9 cellular contexts compared by ENCODE assay signal in the genomic region with DNA sequence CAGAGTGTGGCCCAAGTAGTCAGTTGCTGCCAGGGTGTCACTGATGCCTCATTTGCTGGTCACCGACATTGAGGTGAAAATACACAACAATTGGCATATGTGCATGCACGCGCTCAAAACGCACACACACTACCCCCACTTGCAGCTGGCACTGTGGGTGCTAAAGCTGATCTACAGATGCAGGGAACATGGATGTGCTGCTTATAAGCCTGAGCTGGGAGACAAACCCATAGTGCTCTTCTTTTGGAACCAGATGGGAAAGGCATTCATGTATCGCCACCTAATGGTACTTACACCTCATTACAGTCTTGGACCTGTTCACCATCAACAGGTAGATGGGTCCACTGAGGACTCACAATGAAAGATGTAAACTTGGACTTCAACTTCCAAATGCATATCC.
DNase-seq lines count a peak whose midpoint lies in the region; ATAC-seq and TF ChIP-seq lines count a peak whose summit lies in the region.
"Had no signal": no experiment of that assay in that cellular context is flagged by ENCODE, and none has a peak within 500 bp of the region (broad histone marks: within the 10 kb centered on the region; RNA-seq: fewer than 3 reads in every experiment).

No MANE protein-coding gene starts in this region.

- CTCF ChIA-PET in PC-9 (lab: Charles Lee) = interaction anchor here (0.8 kb wide), 1 partner anchor 1555 kb away, joined by 3 read pairs; no protein-coding TSS in a partner anchor

- 65 to 66% methylated on average over 5 of the region's 5 CpGs for WGBS in upper lobe of left lung, 2 donors

- peaks cover 14% of the 10 kb centered on the region for H3K27me3 ChIP-seq in PC-9 (ENCODE audit: insufficient read depth, low read depth)
- no peaks in the 10 kb centered on the region for H3K27me3 ChIP-seq in upper lobe of left lung
- H3K27me3 ChIP-seq: BLaER1 had no signal

- no peak for TF ChIP-seq POLR2A in upper lobe of left lung (IDR thresholded peaks at IDR 0.05)

- no TSS peak for BruUV-seq in PC-9 (replicated peaks; lab: Mats Ljungman, UMichigan)

- no peaks in the 10 kb centered on the region for H4K20me1 ChIP-seq in PC-9 (ENCODE audit: insufficient read depth)
- H4K20me1 ChIP-seq: BLaER1 had no signal

- TF ChIP-seq EP300 in upper lobe of left lung (IDR thresholded peaks at IDR 0.05) = no peak

- H3K9me2 ChIP-seq in PC-9 (ENCODE audit: insufficient read depth) = no peaks in the 10 kb centered on the region

- H3K79me2 ChIP-seq in PC-9 (ENCODE audit: low read depth) = no peaks in the 10 kb centered on the region

- POLR2A ChIA-PET in PC-9 (lab: Charles Lee; ENCODE audit: unreplicated experiment) = no interaction called here

- no peak overlapping the region for H3K4me2 ChIP-seq in PC-9
- H3K4me2 ChIP-seq: BLaER1 had no signal

- ATAC-seq in upper lobe of left lung (ENCODE audit: low FRiP score in 2 of 2) (no peak), GM19351 (IDR thresholded peaks at IDR 0.05; ENCODE audit: unreplicated experiment) (no peak)

- H3K9me3 ChIP-seq in PC-9 (ENCODE audit: insufficient read depth, low read depth) (no peaks in the 10 kb centered on the region), upper lobe of left lung (no peaks in the 10 kb centered on the region)
- H3K9me3 ChIP-seq: BLaER1 had no signal

- H3K4me1 ChIP-seq in PC-9 (replicated peaks; ENCODE audit: insufficient read depth) (no peaks in the 10 kb centered on the region), upper lobe of left lung (no peaks in the 10 kb centered on the region)
- H3K4me1 ChIP-seq: BLaER1 had no signal

- no peak overlapping the region for H3K4me3 ChIP-seq in Jurkat, Clone E6-1 (ENCODE audit: low read length)
- H3K4me3 ChIP-seq in PC-9 (no peak overlapping the region), fibroblast of mammary gland (ENCODE audit: control insufficient read depth, low read depth, low read length) (no peak overlapping the region), upper lobe of left lung (no peak overlapping the region)
- H3K4me3 ChIP-seq: BLaER1 had no signal

- peak; percentile 76 for TF ChIP-seq CTCF in PC-9 (conservative IDR thresholded peaks at IDR 0.05)
- TF ChIP-seq CTCF in fibroblast of mammary gland (conservative IDR thresholded peaks at IDR 0.05; ENCODE audit: control insufficient read depth, insufficient read depth, low read depth, low read length) = peak; percentile 70
- TF ChIP-seq CTCF in upper lobe of left lung (IDR thresholded peaks at IDR 0.05) = peak in 5 of 6 experiments; percentile 13 to 51 (median 44)

- no peaks in the 10 kb centered on the region for H3K36me3 ChIP-seq in PC-9 (ENCODE audit: low read depth)
- H3K36me3 ChIP-seq in upper lobe of left lung = no peaks in the 10 kb centered on the region
- H3K36me3 ChIP-seq: BLaER1 had no signal

- no peak overlapping the region for H2AFZ ChIP-seq in PC-9

- no peaks in the 10 kb centered on the region for H3F3A ChIP-seq in PC-9 (ENCODE audit: insufficient read depth, low read depth)

- DNase-seq in SIG-M5 treated with dmso at 0.1 percent for 504 hours (lab: John Stamatoyannopoulos, UW; ENCODE audit: unreplicated experiment) = peak; percentile 34
- no peak for DNase-seq in SIG-M5 (lab: John Stamatoyannopoulos, UW)
- DNase-seq in Jurkat, Clone E6-1 (ENCODE audit: low read depth, low spot score) = peak; percentile 42
- peak; percentile 17 to 44 for DNase-seq in PC-9
- peak; percentile 58 for DNase-seq in fibroblast of mammary gland (ENCODE audit: low read depth)
- DNase-seq in upper lobe of left lung = no peak
- no peak for DNase-seq in DMS79 (lab: John Stamatoyannopoulos, UW)

- intact Hi-C loops in PC-9 (cut with micrococcal nuclease; ENCODE audit: unreplicated experiment) = loop anchor here (1.0 to 5.0 kb wide), 2 partner anchors 1268 to 1491 kb away; no protein-coding TSS in a partner anchor

- no peak overlapping the region for H3K27ac ChIP-seq in PC-9
- H3K27ac ChIP-seq in upper lobe of left lung = no peak overlapping the region
- H3K27ac ChIP-seq: BLaER1 had no signal

Comparison
In these comparisons a context has a peak if more than half of its experiments do, and no peak if none do; other contexts are left out.
1. DNase-seq: peak in SIG-M5 treated with dmso at 0.1 percent for 504 hours (single experiment), Jurkat, Clone E6-1 (single experiment), PC-9 (2 of 2) and fibroblast of mammary gland (single experiment); none in SIG-M5 (single experiment), upper lobe of left lung (0 of 2) and DMS79 (single experiment).
2. Peak in every context shown above with its lines, with median percentiles within 50 percentile points of each other: CTCF ChIP-seq.